23 cellular contexts compared by ENCODE assay signal in genomic region chr17:41595585-41595984, GRCh38. TPM values are rescaled to one million over a fixed set of nuclear protein-coding genes. Genes with fewer than 3 reads are reported as not detected.
DNase-seq lines count a peak whose midpoint lies in the region; ATAC-seq, FAIRE-seq and TF ChIP-seq lines count a peak whose summit lies in the region.
"Had no signal": no experiment of that assay in that cellular context is flagged by ENCODE, and none has a peak within 500 bp of the region (broad histone marks: within the 10 kb centered on the region; RNA-seq: fewer than 3 reads in every experiment).

No MANE protein-coding gene starts in this region.

- peaks cover 11% of the 10 kb centered on the region for H3K36me3 Mint-ChIP-seq in stimulated activated effector memory CD8-positive, alpha-beta T cell treated with anti-CD3 and anti-CD28 coated beads, Interleukin-12 subunit alpha, Interleukin-12 subunit beta, amount 100 ng/mL, for 72 hours

- no peak overlapping the region for H3K4me3 Mint-ChIP-seq in stimulated activated effector memory CD8-positive, alpha-beta T cell treated with anti-CD3 and anti-CD28 coated beads, Interleukin-12 subunit alpha, Interleukin-12 subunit beta, amount 100 ng/mL, for 72 hours
- H3K4me3 Mint-ChIP-seq: CD4-positive, alpha-beta T cell; HFFc6 had no signal

- ATAC-seq in stimulated activated effector memory CD8-positive, alpha-beta T cell treated with anti-CD3 and anti-CD28 coated beads, Interleukin-12 subunit alpha, Interleukin-12 subunit beta, amount 100 ng/mL, for 72 hours, result no peak
- no peak for ATAC-seq in upper lobe of left lung (ENCODE audit: low FRiP score in 2 of 2)
- ATAC-seq: HCT116 had no signal

- H3K9me3 ChIP-seq in keratinocyte (ENCODE audit: control insufficient read depth, low read depth, low read length) (no peaks in the 10 kb centered on the region), upper lobe of left lung (no peaks in the 10 kb centered on the region)
- H3K9me3 ChIP-seq: Caco-2 had no signal

- H3K27me3 ChIP-seq in keratinocyte (ENCODE audit: control insufficient read depth, extremely low read depth, insufficient read depth, low read length) (no peaks in the 10 kb centered on the region), upper lobe of left lung (no peaks in the 10 kb centered on the region)

- TF ChIP-seq CTCF in keratinocyte (optimal IDR thresholded peaks at IDR 0.05 in 1 of 3, IDR thresholded peaks at IDR 0.05 in 1 of 3, conservative IDR thresholded peaks at IDR 0.05 in 1 of 3; ENCODE audit: extremely low read depth in 1 of 3, insufficient read depth in 2 of 3, low read length in 3 of 3) (no peak), GM13977 (IDR thresholded peaks at IDR 0.05; ENCODE audit: extremely low read depth, insufficient read depth, missing control alignments) (no peak), upper lobe of left lung (IDR thresholded peaks at IDR 0.05) (no peak)

- H3K36me3 ChIP-seq in keratinocyte (ENCODE audit: control insufficient read depth in 2 of 2, extremely low read depth in 1 of 2, insufficient read depth in 2 of 2, low read length in 2 of 2) (no peaks in the 10 kb centered on the region), upper lobe of left lung (no peaks in the 10 kb centered on the region)

- H3K27ac ChIP-seq in epithelial cell of prostate, result peak overlapping the region; percentile 47
- no peak overlapping the region for H3K27ac ChIP-seq in keratinocyte (ENCODE audit: control insufficient read depth, insufficient read depth, low read length)
- no peak overlapping the region for H3K27ac ChIP-seq in upper lobe of left lung
- H3K27ac ChIP-seq: C4-2B had no signal

- DNase-seq in epithelial cell of prostate (ENCODE audit: low read depth, low spot score) (no peak), keratinocyte (ENCODE audit: low read depth, low spot score) (no peak), GM13977 (ENCODE audit: low spot score) (no peak), upper lobe of left lung (no peak)
- DNase-seq in stimulated activated effector memory CD8-positive, alpha-beta T cell treated with anti-CD3 and anti-CD28 coated beads, Interleukin-12 subunit alpha, Interleukin-12 subunit beta, amount 100 ng/mL, for 72 hours (ENCODE audit: low spot score in 2 of 2), result no peak
- DNase-seq in activated CD4-positive, alpha-beta T cell treated with anti-CD3 and anti-CD28 coated beads for 1 hour, result no peak
- DNase-seq: ACHN; AML-193; Caco-2; CD4-positive, alpha-beta T cell; GDM1; GOT3; H7; HFFc6; IMR-90 had no signal

- no peak overlapping the region for H2AFZ ChIP-seq in keratinocyte (ENCODE audit: control insufficient read depth, low read length)

- H3K9me1 ChIP-seq in keratinocyte (ENCODE audit: control insufficient read depth, extremely low read depth, insufficient read depth, low read length), result no peaks in the 10 kb centered on the region

- peaks cover 29% of the 10 kb centered on the region for H3K4me1 ChIP-seq in keratinocyte (ENCODE audit: control insufficient read depth, extremely low read depth, insufficient read depth, low read length)
- no peaks in the 10 kb centered on the region for H3K4me1 ChIP-seq in upper lobe of left lung
- H3K4me1 ChIP-seq: Caco-2 had no signal

- in situ Hi-C loops in GM13977 (cut with MboI; ENCODE audit: low pct_unique_long_range_greater_than_20kb, low sequenced_read_pairs, unreplicated experiment), result loop anchor here (25.0 kb wide), 1 partner anchor 108 kb away; the partner anchor contains the start of genes KRT35 and KRT36

- FAIRE-seq in keratinocyte (lab: Jason Lieb, UNC), result peak; percentile 39
- FAIRE-seq: A204.1, D721Med, GM12892, HTR-8/SVneo had no signal

- no peaks in the 10 kb centered on the region for H3K9me3 Mint-ChIP-seq in stimulated activated effector memory CD8-positive, alpha-beta T cell treated with anti-CD3 and anti-CD28 coated beads, Interleukin-12 subunit alpha, Interleukin-12 subunit beta, amount 100 ng/mL, for 72 hours
- H3K9me3 Mint-ChIP-seq: CD4-positive, alpha-beta T cell; HFFc6 had no signal

- no peak for TF ChIP-seq EP300 in upper lobe of left lung (IDR thresholded peaks at IDR 0.05)

- peak overlapping the region; percentile 4 for H3K27ac Mint-ChIP-seq in stimulated activated effector memory CD8-positive, alpha-beta T cell treated with anti-CD3 and anti-CD28 coated beads, Interleukin-12 subunit alpha, Interleukin-12 subunit beta, amount 100 ng/mL, for 72 hours
- H3K27ac Mint-ChIP-seq: CD4-positive, alpha-beta T cell; HFFc6 had no signal

- no peak for TF ChIP-seq POLR2A in upper lobe of left lung (IDR thresholded peaks at IDR 0.05)

- 68 to 77% methylated on average over 8 of the region's 8 CpGs for WGBS in upper lobe of left lung, 2 donors

- dilution Hi-C loops in keratinocyte (cut with MboI; ENCODE audit: extremely low pct_ligation_motif_present, low sequenced_read_pairs), result no loop called here

- H3K4me1 Mint-ChIP-seq in stimulated activated effector memory CD8-positive, alpha-beta T cell treated with anti-CD3 and anti-CD28 coated beads, Interleukin-12 subunit alpha, Interleukin-12 subunit beta, amount 100 ng/mL, for 72 hours, result no peaks in the 10 kb centered on the region

- H3K4me3 ChIP-seq in keratinocyte (ENCODE audit: control insufficient read depth in 2 of 3, extremely low read depth in 1 of 3, insufficient read depth in 2 of 3, low read depth in 1 of 3, low read length in 3 of 3), result no peak overlapping the region
- no peak overlapping the region for H3K4me3 ChIP-seq in upper lobe of left lung

- peak overlapping the region; percentile 30 for H3K4me2 ChIP-seq in keratinocyte (ENCODE audit: control insufficient read depth, extremely low read depth, insufficient read depth, low read depth, low read length)

- H3K9ac ChIP-seq in keratinocyte (ENCODE audit: control insufficient read depth, extremely low read depth, insufficient read depth, low read length), result no peak overlapping the region

- H3K79me2 ChIP-seq in keratinocyte (ENCODE audit: control insufficient read depth, insufficient read depth, low read length), result no peaks in the 10 kb centered on the region

- H4K20me1 ChIP-seq in keratinocyte (ENCODE audit: control insufficient read depth, extremely low read depth, insufficient read depth, low read length), result no peaks in the 10 kb centered on the region

RNA-seq across cellular contexts. Expression of gene KRT14, which starts 8.9 kb away (rescaled TPM):
- 26,041 to 32,523 TPM (median 29,603 TPM) in 3 replicates for polyA plus RNA-seq in keratinocyte
- polyA plus RNA-seq in keratinocyte (2011; ENCODE audit: low read depth), result 31,901 TPM
- 21,475 and 38,030 TPM in 2 replicates for polyA plus RNA-seq in keratinocyte (2011; cell fraction: cytosol; rRNA removed)
- 27,919 and 28,945 TPM in 2 replicates for polyA plus RNA-seq in keratinocyte (2011; cell fraction: nucleus; rRNA removed)
- polyA plus RNA-seq in keratinocyte (2012; ENCODE audit: low replicate concordance), result 14,568 and 23,086 TPM in 2 replicates
- 19,979 to 26,270 TPM (median 20,630 TPM) in 3 replicates for polyA minus RNA-seq in keratinocyte
- polyA minus RNA-seq in keratinocyte (2011; cell fraction: cytosol; rRNA and poly(A)+ RNA removed), result 27,275 TPM
- 10,810 and 12,637 TPM in 2 replicates for polyA minus RNA-seq in keratinocyte (2011; cell fraction: nucleus; rRNA and poly(A)+ RNA removed)
- total RNA-seq in upper lobe of left lung, result not detected
- total RNA-seq: Caco-2; CD4-positive, alpha-beta T cell; H7; IMR-90 had no signal
- polyA plus RNA-seq: IMR-90 had no signal

RNA-seq across cellular contexts. Expression of gene KRT16, which starts 17.0 kb away (rescaled TPM):
- 1,163 to 4,746 TPM (median 1,851 TPM) in 3 replicates for polyA plus RNA-seq in keratinocyte
- 20,474 TPM for polyA plus RNA-seq in keratinocyte (2011; ENCODE audit: low read depth)
- polyA plus RNA-seq in keratinocyte (2011; cell fraction: cytosol; rRNA removed), result 1,428 and 3,010 TPM in 2 replicates
- 2,522 and 2,889 TPM in 2 replicates for polyA plus RNA-seq in keratinocyte (2011; cell fraction: nucleus; rRNA removed)
- polyA plus RNA-seq in keratinocyte (2012; ENCODE audit: low replicate concordance), result 1,329 and 6,837 TPM in 2 replicates
- polyA minus RNA-seq in keratinocyte, result 1,159 to 3,059 TPM (median 1,751 TPM) in 3 replicates
- 3,006 TPM for polyA minus RNA-seq in keratinocyte (2011; cell fraction: cytosol; rRNA and poly(A)+ RNA removed)
- polyA minus RNA-seq in keratinocyte (2011; cell fraction: nucleus; rRNA and poly(A)+ RNA removed), result 1,076 and 1,184 TPM in 2 replicates
- not detected for total RNA-seq in upper lobe of left lung
- total RNA-seq: Caco-2; CD4-positive, alpha-beta T cell; H7; IMR-90 had no signal
- polyA plus RNA-seq: IMR-90 had no signal

RNA-seq across cellular contexts. Expression of gene KRT9, which starts 23.7 kb away (rescaled TPM):
- polyA plus RNA-seq in keratinocyte, result 0.85 to 1.6 TPM (median 1.5 TPM) in 3 replicates
- polyA plus RNA-seq in keratinocyte (2011; ENCODE audit: low read depth), result 1.0 TPM
- 1.4 and 1.7 TPM in 2 replicates for polyA plus RNA-seq in keratinocyte (2011; cell fraction: cytosol; rRNA removed)
- polyA plus RNA-seq in keratinocyte (2011; cell fraction: nucleus; rRNA removed), result 1.5 and 2.1 TPM in 2 replicates
- 1.6 TPM in 2 replicates for polyA plus RNA-seq in keratinocyte (2012; ENCODE audit: low replicate concordance)
- 0.10 to 0.74 TPM (median 0.43 TPM) in 3 replicates for polyA minus RNA-seq in keratinocyte
- not detected for polyA minus RNA-seq in keratinocyte (2011; cell fraction: cytosol; rRNA and poly(A)+ RNA removed)
- polyA minus RNA-seq in keratinocyte (2011; cell fraction: nucleus; rRNA and poly(A)+ RNA removed), result 0.32 and 0.93 TPM in 2 replicates
- total RNA-seq in upper lobe of left lung, result not detected
- total RNA-seq: Caco-2; CD4-positive, alpha-beta T cell; Daoy; H7; HFFc6; IMR-90 had no signal
- polyA plus RNA-seq: BJ, IMR-90 had no signal

RNA-seq across cellular contexts. Expression of gene KRT17, which starts 28.8 kb away (rescaled TPM):
- 6,440 to 12,579 TPM (median 8,666 TPM) in 3 replicates for polyA plus RNA-seq in keratinocyte
- polyA plus RNA-seq in keratinocyte (2011; ENCODE audit: low read depth), result 46,546 TPM
- 6,491 and 12,585 TPM in 2 replicates for polyA plus RNA-seq in keratinocyte (2011; cell fraction: cytosol; rRNA removed)
- polyA plus RNA-seq in keratinocyte (2011; cell fraction: nucleus; rRNA removed), result 12,033 and 13,742 TPM in 2 replicates
- 5,743 and 13,877 TPM in 2 replicates for polyA plus RNA-seq in keratinocyte (2012; ENCODE audit: low replicate concordance)
- 5,137 to 9,087 TPM (median 7,073 TPM) in 3 replicates for polyA minus RNA-seq in keratinocyte
- 14,086 TPM for polyA minus RNA-seq in keratinocyte (2011; cell fraction: cytosol; rRNA and poly(A)+ RNA removed)
- polyA minus RNA-seq in keratinocyte (2011; cell fraction: nucleus; rRNA and poly(A)+ RNA removed), result 4,848 and 5,061 TPM in 2 replicates
- 10 to 100 TPM in 4 of 6 donors, 1 to 10 TPM in 1, under 1 TPM in 1; 0.78 to 33.3 (median 18.0) TPM for total RNA-seq in upper lobe of left lung
- total RNA-seq: CD4-positive, alpha-beta T cell; H7 had no signal
